Comparison of ENCODE assay signal across 8 cellular contexts in the genomic region with DNA sequence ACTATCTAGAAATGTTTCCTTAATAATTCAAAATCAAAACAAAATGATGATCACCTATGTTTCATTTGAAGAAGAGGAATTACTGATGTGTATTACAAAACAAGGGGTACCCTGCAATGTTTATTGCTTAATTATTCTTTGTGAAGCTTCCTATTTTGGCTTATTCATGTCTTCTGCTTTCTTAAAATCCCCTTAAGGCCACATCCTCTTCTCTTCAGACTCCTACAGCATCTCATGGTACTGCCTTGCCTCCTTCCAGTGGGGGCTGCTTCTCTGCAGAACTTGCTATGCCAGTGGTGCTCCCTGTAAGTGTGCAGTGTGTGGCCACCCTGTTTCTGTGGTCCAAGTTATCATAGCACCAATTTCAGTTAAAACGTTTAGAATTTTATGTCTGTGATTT.
DNase-seq lines count a peak whose midpoint lies in the region; ATAC-seq and TF ChIP-seq lines count a peak whose summit lies in the region.

No MANE protein-coding gene starts in this region.

- H3K4me3 ChIP-seq in NB4 (ENCODE audit: low read depth, low read length), result no peak overlapping the region

- no peak for TF ChIP-seq POLR2A in NB4 (IDR thresholded peaks at IDR 0.05; ENCODE audit: extremely low read depth, insufficient read length)

- ATAC-seq in GM18861 (IDR thresholded peaks at IDR 0.05; ENCODE audit: unreplicated experiment) (peak; percentile 58), HG02588 (IDR thresholded peaks at IDR 0.05; ENCODE audit: unreplicated experiment) (peak; percentile 66)

- DNase-seq in NB4 (ENCODE audit: low read depth) (peak; percentile 78), medulla oblongata (ENCODE audit: extremely low spot score) (peak; percentile 31), germinal center (ENCODE audit: low spot score) (no peak), HK-2 (ENCODE audit: unreplicated experiment) (no peak), GM10248 (ENCODE audit: extremely low spot score) (no peak), EL (no peak)

- CTCF ChIA-PET in GM10248 (lab: Yijun Ruan, JAX), result no interaction called here

- TF ChIP-seq CTCF in NB4 (IDR thresholded peaks at IDR 0.05; ENCODE audit: low read depth, low read length), result no peak
- no peak for TF ChIP-seq CTCF in GM10248 (IDR thresholded peaks at IDR 0.05; ENCODE audit: control extremely low read depth, extremely low read depth, low read depth, missing control alignments)

- POLR2A ChIA-PET in GM10248 (lab: Yijun Ruan, JAX), result no interaction called here

Comparison
In these comparisons a context has a peak if more than half of its experiments do, and no peak if none do; other contexts are left out.
1. DNase-seq: peak in NB4 (single experiment) and medulla oblongata (single experiment); none in germinal center (single experiment), HK-2 (single experiment), GM10248 (single experiment) and EL (single experiment).